In genomic region chr2:135843671-135844070, GRCh38 we compare ENCODE assay signal across 26 cellular contexts. TPM values are rescaled to one million over a fixed set of nuclear protein-coding genes. Genes with fewer than 3 reads are reported as not detected.
DNase-seq lines count a peak whose midpoint lies in the region; ATAC-seq and TF ChIP-seq lines count a peak whose summit lies in the region.
"Had no signal": no experiment of that assay in that cellular context is flagged by ENCODE, and none has a peak within 500 bp of the region (broad histone marks: within the 10 kb centered on the region; RNA-seq: fewer than 3 reads in every experiment).

No MANE protein-coding gene starts in this region.

- DNase-seq in EH (ENCODE audit: low read depth) (peak; percentile 35), LHCN-M2 (ENCODE audit: low read depth) (peak; percentile 53), epithelial cell of proximal tubule (ENCODE audit: low read depth) (peak; percentile 74), myocyte (ENCODE audit: low read depth) (peak; percentile 80), COLO668 (lab: John Stamatoyannopoulos, UW; ENCODE audit: unreplicated experiment) (no peak), T-cell (no peak), CD14-positive monocyte (ENCODE audit: low spot score) (no peak), putamen (ENCODE audit: low spot score) (no peak)
- DNase-seq: activated CD4-positive, alpha-beta memory T cell treated with anti-CD3 and anti-CD28 coated beads for 36 hours; CD4-positive, alpha-beta T cell; DMS 273 treated with DMSO at 0.1 percent for 48 hours; foreskin keratinocyte; heart right ventricle; KBM-7; left cardiac atrium; MM.1S; NCI-H1417; NCI-H2081; NCI-H345; posterior cingulate gyrus; SJCRH30; stimulated activated naive CD8-positive, alpha-beta T cell treated with anti-CD3 and anti-CD28 coated beads, Interleukin-15, amount 100 ng/mL, for 72 hours; thyroid gland had no signal

- intact Hi-C loops in CD14-positive monocyte (cut with micrococcal nuclease) = no loop called here

- H3K4me1 Mint-ChIP-seq in T-cell (peaks cover 8 to 14% (median 8%) of the 10 kb centered on the region in 3 donors), CD14-positive monocyte (peaks cover 8% of the 10 kb centered on the region)

- H3K4me3 ChIP-seq in epithelial cell of proximal tubule (ENCODE audit: low read depth, low read length) = no peak overlapping the region
- H3K4me3 ChIP-seq: heart right ventricle, SJCRH30, thyroid gland had no signal

- CTCF ChIA-PET in T-cell (lab: Charles Lee) = no interaction called here

- no peak for ATAC-seq in T-cell (replicated peaks in 1 of 4)
- ATAC-seq: activated CD4-positive, CD25-positive, alpha-beta regulatory T cell treated with anti-CD3 and anti-CD28 coated beads, Interleukin-2, amount 50 U/mL, for 24 hours; foreskin keratinocyte; heart right ventricle; stimulated activated naive CD8-positive, alpha-beta T cell treated with anti-CD3 and anti-CD28 coated beads, Interleukin-15, amount 100 ng/mL, for 72 hours had no signal

- POLR2A ChIA-PET in T-cell (lab: Charles Lee) = interaction anchor here in 1 of 2 donors (0.6 kb wide), 1 partner anchor 483 kb away, joined by 3 read pairs; no protein-coding TSS in a partner anchor

- H3K27ac Mint-ChIP-seq in T-cell (no peak overlapping the region), CD14-positive monocyte (peak overlapping the region in 3 of 7 donors; percentile 35 to 56 (median 38))
- H3K27ac Mint-ChIP-seq: activated CD4-positive, alpha-beta memory T cell treated with anti-CD3 and anti-CD28 coated beads for 36 hours; CD4-positive, alpha-beta T cell had no signal

- H3K9me3 Mint-ChIP-seq in T-cell = no peaks in the 10 kb centered on the region
- no peaks in the 10 kb centered on the region for H3K9me3 Mint-ChIP-seq in CD14-positive monocyte
- H3K9me3 Mint-ChIP-seq: activated CD4-positive, alpha-beta memory T cell treated with anti-CD3 and anti-CD28 coated beads for 36 hours; CD4-positive, alpha-beta T cell; stimulated activated naive CD8-positive, alpha-beta T cell treated with anti-CD3 and anti-CD28 coated beads, Interleukin-15, amount 100 ng/mL, for 72 hours had no signal

- no peaks in the 10 kb centered on the region for H3K27me3 Mint-ChIP-seq in T-cell
- peaks cover 0 to 2% (median 0%) of the 10 kb centered on the region in 3 donors for H3K27me3 Mint-ChIP-seq in CD14-positive monocyte (ENCODE audit: low read depth in 3 of 3)
- H3K27me3 Mint-ChIP-seq: activated CD4-positive, alpha-beta memory T cell treated with anti-CD3 and anti-CD28 coated beads for 36 hours; CD4-positive, alpha-beta T cell; stimulated activated naive CD8-positive, alpha-beta T cell treated with anti-CD3 and anti-CD28 coated beads, Interleukin-15, amount 100 ng/mL, for 72 hours had no signal

- no peak for TF ChIP-seq CTCF in epithelial cell of proximal tubule (conservative IDR thresholded peaks at IDR 0.05; ENCODE audit: low read depth, low read length)
- TF ChIP-seq CTCF in CD14-positive monocyte (IDR thresholded peaks at IDR 0.05) = no peak

- H3K36me3 Mint-ChIP-seq in T-cell (peaks cover 58% of the 10 kb centered on the region), CD14-positive monocyte (peaks cover 43 to 52% of the 10 kb centered on the region in 2 donors)

- H3K4me3 Mint-ChIP-seq in T-cell (no peak overlapping the region), CD14-positive monocyte (no peak overlapping the region)
- H3K4me3 Mint-ChIP-seq: activated CD4-positive, alpha-beta memory T cell treated with anti-CD3 and anti-CD28 coated beads for 36 hours; CD4-positive, alpha-beta T cell; stimulated activated naive CD8-positive, alpha-beta T cell treated with anti-CD3 and anti-CD28 coated beads, Interleukin-15, amount 100 ng/mL, for 72 hours had no signal

RNA-seq across cellular contexts. Expression of gene LCT, which starts 6.7 kb away (rescaled TPM):
- total RNA-seq in LHCN-M2 (2014; rRNA removed) (0.06 TPM in 1 of 2 replicates, not detected in the other), epithelial cell of proximal tubule (not detected in 2 replicates), myocyte (0.16 TPM in 1 of 2 replicates, not detected in the other), T-cell (under 1 TPM; 0.03 to 0.26 (median 0.10) TPM)
- polyA plus RNA-seq in LHCN-M2 (2012) = 0.01 TPM
- polyA plus RNA-seq in myocyte (2012) = 0.03 TPM
- not detected for polyA plus RNA-seq in CD14-positive monocyte
- total RNA-seq: chondrocyte, foreskin keratinocyte, heart right ventricle, left cardiac atrium, RPMI7951, SJCRH30 had no signal
- polyA plus RNA-seq: foreskin keratinocyte, heart right ventricle had no signal

RNA-seq across cellular contexts. Expression of gene MCM6, which starts 32.6 kb away (rescaled TPM):
- total RNA-seq in LHCN-M2 (2014; rRNA removed) (29.8 and 34.6 TPM in 2 replicates), epithelial cell of proximal tubule (37.8 and 71.3 TPM in 2 replicates), myocyte (5.5 and 7.0 TPM in 2 replicates), T-cell (10 to 100 TPM; 20.8 to 29.2 (median 26.1) TPM)
- 25.0 TPM for polyA plus RNA-seq in LHCN-M2 (2012)
- polyA plus RNA-seq in myocyte (2012) = 6.4 TPM
- 1 to 10 TPM; 1.7 to 2.2 TPM for polyA plus RNA-seq in CD14-positive monocyte

Comparison
In these comparisons a context has a peak if more than half of its experiments do, and no peak if none do; other contexts are left out.
1. DNase-seq: peak in EH (single experiment), LHCN-M2 (single experiment), epithelial cell of proximal tubule (single experiment) and myocyte (single experiment); none in COLO668 (single experiment), T-cell (0 of 34), CD14-positive monocyte (single experiment) and putamen (single experiment).